Comparison of ENCODE assay signal across 10 cellular contexts in the genomic region with DNA sequence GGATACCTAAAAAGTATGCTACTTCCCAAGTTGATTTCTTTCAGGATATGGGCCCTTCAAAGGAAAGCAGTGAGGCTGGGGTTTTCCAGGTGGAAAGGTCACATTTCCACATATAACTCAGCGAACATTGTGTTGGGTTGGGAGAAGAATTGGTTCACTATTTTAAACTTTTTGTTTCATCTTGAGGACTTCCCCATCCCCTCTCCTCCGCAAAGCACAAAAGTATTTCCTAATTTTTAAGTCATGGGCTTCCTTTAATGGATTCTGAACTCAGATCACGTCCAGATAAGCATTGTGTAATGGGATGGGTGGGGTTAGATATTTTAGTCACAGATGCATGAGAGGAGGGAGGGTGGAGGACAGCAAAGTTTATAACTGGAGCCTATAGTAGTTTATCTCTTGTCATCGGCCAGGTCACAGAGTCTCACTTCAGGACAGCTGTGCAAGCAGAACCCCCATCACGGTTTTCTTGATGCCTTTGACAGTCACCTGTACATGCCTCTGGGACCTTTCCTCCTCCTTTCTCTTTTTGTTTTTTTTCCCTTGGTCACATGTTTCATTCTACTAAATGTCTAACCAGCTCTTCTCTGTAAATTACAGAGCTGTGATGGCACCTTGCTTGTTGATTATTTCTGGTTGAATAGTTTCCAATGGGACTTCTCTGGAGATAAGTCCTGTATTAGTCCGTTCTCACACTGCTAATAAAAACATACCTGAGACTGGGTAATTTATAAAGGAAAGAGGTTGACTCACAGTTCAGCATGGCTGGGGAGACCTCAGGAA.
DNase-seq lines count a peak whose midpoint lies in the region; ATAC-seq and TF ChIP-seq lines count a peak whose summit lies in the region.
"Had no signal": no experiment of that assay in that cellular context is flagged by ENCODE, and none has a peak within 500 bp of the region (broad histone marks: within the 10 kb centered on the region; RNA-seq: fewer than 3 reads in every experiment).

No MANE protein-coding gene starts in this region.

- CTCF ChIA-PET in Calu3 (lab: Charles Lee): no interaction called here

- no peak for ATAC-seq in GM21529 (IDR thresholded peaks at IDR 0.05; ENCODE audit: unreplicated experiment)

- peaks cover 6% of the 10 kb centered on the region for H3K36me3 Mint-ChIP-seq in Calu3 (ENCODE audit: insufficient read depth, unreplicated experiment)

- no peaks in the 10 kb centered on the region for H3K9me3 Mint-ChIP-seq in Calu3 (ENCODE audit: low read depth, unreplicated experiment)
- H3K9me3 Mint-ChIP-seq: CD4-positive, alpha-beta memory T cell had no signal

- DNase-seq in Ammon's horn (ENCODE audit: low spot score) (peak; percentile 31), M059J (ENCODE audit: low read depth) (peak; percentile 67), choroid plexus epithelial cell (ENCODE audit: low read depth) (peak; percentile 61), midbrain (lab: John Stamatoyannopoulos, UW) (peak; percentile 45), Calu3 (no peak), NAMALWA (ENCODE audit: low spot score) (no peak), middle frontal gyrus (ENCODE audit: extremely low spot score, low spot score) (no peak)
- DNase-seq: CD4-positive, alpha-beta memory T cell; NCI-H446 had no signal

- peaks cover 12% of the 10 kb centered on the region for H3K4me1 Mint-ChIP-seq in Calu3 (ENCODE audit: low read depth, unreplicated experiment)

- no peak overlapping the region for H3K4me3 Mint-ChIP-seq in Calu3 (ENCODE audit: low read depth, unreplicated experiment)
- H3K4me3 Mint-ChIP-seq: CD4-positive, alpha-beta memory T cell had no signal

- intact Hi-C loops in Calu3 (cut with micrococcal nuclease; ENCODE audit: unreplicated experiment): loop anchor here (5.0 kb wide), 2 partner anchors 87 to 652 kb away; no protein-coding TSS in a partner anchor

- no peak overlapping the region for H3K4me3 ChIP-seq in choroid plexus epithelial cell (ENCODE audit: low read depth, low read length)

- TF ChIP-seq CTCF in choroid plexus epithelial cell (conservative IDR thresholded peaks at IDR 0.05; ENCODE audit: low read depth, low read length): no peak
- no peak for TF ChIP-seq CTCF in Calu3 (IDR thresholded peaks at IDR 0.05; ENCODE audit: unreplicated experiment)

- no TSS peak for BruUV-seq in Calu3 (replicated peaks; lab: Mats Ljungman, UMichigan)

- H3K27ac Mint-ChIP-seq in Calu3 (ENCODE audit: unreplicated experiment): no peak overlapping the region

- H3K27me3 Mint-ChIP-seq in Calu3 (ENCODE audit: unreplicated experiment): no peaks in the 10 kb centered on the region
- H3K27me3 Mint-ChIP-seq: CD4-positive, alpha-beta memory T cell had no signal

Comparison
In these comparisons a context has a peak if more than half of its experiments do, and no peak if none do; other contexts are left out.
1. DNase-seq: peak in Ammon's horn (single experiment), M059J (single experiment), choroid plexus epithelial cell (single experiment) and midbrain (single experiment); none in Calu3 (single experiment), NAMALWA (single experiment) and middle frontal gyrus (single experiment).